32 cellular contexts compared by ENCODE assay signal in the genomic region with DNA sequence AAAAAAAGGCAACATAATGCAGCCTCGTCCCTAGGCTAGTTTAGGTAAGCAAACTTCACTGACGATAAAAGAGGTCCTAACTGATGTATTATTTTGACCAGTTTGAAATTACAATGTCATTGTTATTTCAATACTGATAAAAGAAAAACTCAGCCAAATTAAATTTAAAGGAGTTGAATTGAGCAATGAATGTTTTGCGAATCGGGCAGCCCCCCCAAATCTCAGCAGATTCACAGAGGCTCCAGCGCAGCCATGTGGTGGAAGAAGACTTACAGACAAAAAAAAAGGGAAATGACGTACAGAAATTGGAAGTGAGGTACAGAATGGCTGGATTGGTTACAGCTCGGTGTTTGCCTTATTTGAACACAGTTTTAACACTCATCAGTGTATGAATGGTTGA.
"Had no signal": no experiment of that assay in that cellular context is flagged by ENCODE, and none has a peak within 500 bp of the region (broad histone marks: within the 10 kb centered on the region; RNA-seq: fewer than 3 reads in every experiment).

No MANE protein-coding gene starts in this region.

- H3K36me3 Mint-ChIP-seq: activated naive CD8-positive, alpha-beta T cell had no signal

- H3K36me3 ChIP-seq: brain microvascular endothelial cell, esophagus muscularis mucosa, gastrocnemius medialis, heart left ventricle had no signal

- H3K4me1 Mint-ChIP-seq: activated CD4-positive, alpha-beta memory T cell treated with anti-CD3 and anti-CD28 coated beads, Interleukin-2, amount 10 ng/mL, durations not matched to agents 7 days and 5 days; activated CD4-positive, alpha-beta T cell treated with anti-CD3 and anti-CD28 coated beads, Interleukin-2, amount 10 ng/mL, durations not matched to agents 7 days and 5 days; activated T-helper 17 cell treated with anti-CD3 and anti-CD28 coated beads, Interleukin-2, amount 50 U/mL, for 72 hours; central memory CD8-positive, alpha-beta T cell had no signal

- H3K27ac Mint-ChIP-seq: activated CD4-positive, alpha-beta memory T cell treated with anti-CD3 and anti-CD28 coated beads, Interleukin-2, amount 10 ng/mL, durations not matched to agents 7 days and 5 days; activated CD4-positive, alpha-beta T cell treated with anti-CD3 and anti-CD28 coated beads, Interleukin-2, amount 10 ng/mL, durations not matched to agents 7 days and 5 days; activated naive CD8-positive, alpha-beta T cell; activated T-cell treated with anti-CD3 and anti-CD28 coated beads, Interleukin-2, amount 50 U/mL, for 24 hours; activated T-helper 17 cell treated with anti-CD3 and anti-CD28 coated beads, Interleukin-2, amount 50 U/mL, for 72 hours; effector memory CD8-positive, alpha-beta T cell had no signal

- H3K9me3 Mint-ChIP-seq: activated CD4-positive, alpha-beta memory T cell treated with anti-CD3 and anti-CD28 coated beads, Interleukin-2, amount 10 ng/mL, durations not matched to agents 7 days and 5 days; activated CD4-positive, alpha-beta T cell treated with anti-CD3 and anti-CD28 coated beads, Interleukin-2, amount 10 ng/mL, durations not matched to agents 7 days and 5 days; activated T-cell treated with anti-CD3 and anti-CD28 coated beads, Interleukin-2, amount 50 U/mL, for 24 hours; activated T-helper 17 cell treated with anti-CD3 and anti-CD28 coated beads, Interleukin-2, amount 50 U/mL, for 72 hours; central memory CD8-positive, alpha-beta T cell; effector memory CD8-positive, alpha-beta T cell had no signal

- H3K27me3 Mint-ChIP-seq: activated naive CD8-positive, alpha-beta T cell; activated T-helper 17 cell treated with anti-CD3 and anti-CD28 coated beads, Interleukin-2, amount 50 U/mL, for 72 hours had no signal

- H3K4me1 ChIP-seq: esophagus muscularis mucosa, foreskin keratinocyte, gastrocnemius medialis, heart left ventricle had no signal

- H3K4me3 Mint-ChIP-seq: activated CD4-positive, alpha-beta memory T cell treated with anti-CD3 and anti-CD28 coated beads, Interleukin-2, amount 10 ng/mL, durations not matched to agents 7 days and 5 days; activated CD4-positive, alpha-beta T cell treated with anti-CD3 and anti-CD28 coated beads, Interleukin-2, amount 10 ng/mL, durations not matched to agents 7 days and 5 days; activated naive CD8-positive, alpha-beta T cell; activated T-cell treated with anti-CD3 and anti-CD28 coated beads, Interleukin-2, amount 50 U/mL, for 24 hours; activated T-helper 17 cell treated with anti-CD3 and anti-CD28 coated beads, Interleukin-2, amount 50 U/mL, for 72 hours; central memory CD8-positive, alpha-beta T cell; effector memory CD8-positive, alpha-beta T cell had no signal

- H3K27me3 ChIP-seq: brain microvascular endothelial cell, esophagus muscularis mucosa, gastrocnemius medialis, heart left ventricle had no signal

- DNase-seq: activated CD4-positive, alpha-beta memory T cell treated with anti-CD3 and anti-CD28 coated beads, Interleukin-2, amount 10 ng/mL, durations not matched to agents 7 days and 5 days; activated CD4-positive, alpha-beta T cell treated with anti-CD3 and anti-CD28 coated beads for 1 hour; activated CD4-positive, alpha-beta T cell treated with anti-CD3 and anti-CD28 coated beads for 4 hours; activated CD4-positive, alpha-beta T cell treated with anti-CD3 and anti-CD28 coated beads, Interleukin-2, amount 10 ng/mL, durations not matched to agents 7 days and 5 days; activated CD4-positive, alpha-beta T cell treated with anti-CD3 and anti-CD28 coated beads, Interleukin-2, amount 50 U/mL, for 4 hours; activated CD8-positive, alpha-beta memory T cell treated with anti-CD3 and anti-CD28 coated beads, Interleukin-2, amount 50 U/mL, for 48 hours; activated effector memory CD4-positive, alpha-beta T cell treated with Interleukin-2 at 50 U/mL for 16 hours; activated gamma-delta T cell treated with Interleukin-2 at 50 U/mL for 16 hours; activated naive CD4-positive, alpha-beta T cell treated with anti-CD3 and anti-CD28 coated beads, Interleukin-2, amount 50 U/mL, for 16 hours; activated naive CD4-positive, alpha-beta T cell treated with Interleukin-2 at 50 U/mL for 16 hours; activated T-cell treated with anti-CD3 and anti-CD28 coated beads for 4 hours; activated T-cell treated with anti-CD3 and anti-CD28 coated beads, Interleukin-2, amount 50 U/mL, for 24 hours; amniotic stem cell; anterior cingulate cortex; brain microvascular endothelial cell; cortex of kidney; dermis blood vessel endothelial cell; effector CD4-positive, alpha-beta T cell; effector memory CD8-positive, alpha-beta T cell; erythroblast; foreskin keratinocyte; gastrocnemius medialis; glutamatergic neuron; heart left ventricle; T-helper 2 cell had no signal

- H3K27ac ChIP-seq: brain microvascular endothelial cell, esophagus muscularis mucosa, foreskin keratinocyte, gastrocnemius medialis, heart left ventricle had no signal

- ATAC-seq: activated T-helper 17 cell treated with anti-CD3 and anti-CD28 coated beads, Interleukin-2, amount 50 U/mL, for 72 hours; effector memory CD8-positive, alpha-beta T cell; foreskin keratinocyte; gastrocnemius medialis; heart left ventricle had no signal

- H3K9me3 ChIP-seq: esophagus muscularis mucosa, gastrocnemius medialis, heart left ventricle had no signal

- H3K4me3 ChIP-seq: esophagus muscularis mucosa, gastrocnemius medialis, heart left ventricle had no signal

- FAIRE-seq: astrocyte, bronchial epithelial cell, colon had no signal
